Comparison of ENCODE assay signal across 16 cellular contexts in genomic region chr2:238467772-238468171, GRCh38.
"Had no signal": no experiment of that assay in that cellular context is flagged by ENCODE, and none has a peak within 500 bp of the region (broad histone marks: within the 10 kb centered on the region; RNA-seq: fewer than 3 reads in every experiment).

No MANE protein-coding gene starts in this region.

- H3K4me3 ChIP-seq: breast epithelium, dorsolateral prefrontal cortex, heart right ventricle, tibial nerve had no signal

- H3K27ac ChIP-seq: breast epithelium, dorsolateral prefrontal cortex, epithelial cell of prostate, heart right ventricle, parathyroid adenoma, tibial nerve had no signal

- DNase-seq: activated CD4-positive, alpha-beta T cell treated with anti-CD3 and anti-CD28 coated beads, Interleukin-2, amount 50 U/mL, for 4 hours; activated effector memory CD4-positive, alpha-beta T cell treated with anti-CD3 and anti-CD28 coated beads, Interleukin-2, amount 50 U/mL, for 16 hours; activated naive CD4-positive, alpha-beta T cell treated with anti-CD3 and anti-CD28 coated beads, Interleukin-2, amount 50 U/mL, for 16 hours; activated T-cell treated with anti-CD3 and anti-CD28 coated beads, Interleukin-2, amount 50 U/mL, for 72 hours; dorsolateral prefrontal cortex; heart right ventricle; immature natural killer cell; left cardiac atrium; natural killer cell; stimulated activated CD4-positive, alpha-beta T cell treated with anti-CD3 and anti-CD28 coated beads, Interleukin-12 subunit alpha, Interleukin-12 subunit beta, amount 100 ng/mL, for 4 hours; stimulated activated CD4-positive, alpha-beta T cell treated with anti-CD3 and anti-CD28 coated beads, Interleukin-2, amount 100 ng/mL, for 24 hours; stimulated activated naive CD4-positive, alpha-beta T cell treated with Interleukin-2 at 50 U/mL for 16 hours had no signal

- H3K9me3 ChIP-seq: breast epithelium had no signal

- H2AFZ ChIP-seq: parathyroid adenoma had no signal

- H3K79me2 ChIP-seq: parathyroid adenoma had no signal

- H3K4me1 ChIP-seq: breast epithelium, heart right ventricle, parathyroid adenoma, tibial nerve had no signal

- H3K36me3 ChIP-seq: breast epithelium, heart right ventricle, tibial nerve had no signal

- H3K9ac ChIP-seq: parathyroid adenoma had no signal

- H3K27me3 ChIP-seq: breast epithelium, dorsolateral prefrontal cortex, tibial nerve had no signal
